Comparison of ENCODE assay signal across 11 cellular contexts in genomic region chr10:132220061-132220460, GRCh38. TPM values are rescaled to one million over a fixed set of nuclear protein-coding genes. Genes with fewer than 3 reads are reported as not detected.
"Had no signal": no experiment of that assay in that cellular context is flagged by ENCODE, and none has a peak within 500 bp of the region (broad histone marks: within the 10 kb centered on the region; RNA-seq: fewer than 3 reads in every experiment).

No MANE protein-coding gene starts in this region.

- DNase-seq: GM23248, GOT3, H7, HFFc6, KBM-7 had no signal

- ATAC-seq: HCT116, HepG2 had no signal

- H3K4me3 ChIP-seq: GM23248, HAP-1 had no signal

- H3K4me1 ChIP-seq: HAP-1 had no signal

- FAIRE-seq: HepG2 had no signal

- H2AFZ ChIP-seq: GM23248 had no signal

- H3K9ac ChIP-seq: GM23248 had no signal

- H3K36me3 ChIP-seq: HAP-1 had no signal

- H3K27ac ChIP-seq: GM23248, HL-60 had no signal

RNA-seq across cellular contexts. Expression of gene DPYSL4, which starts 33.3 kb away (rescaled TPM):
- total RNA-seq: HT1080 had no signal
- polyA plus RNA-seq: IgD-negative memory B cell had no signal
